Comparison of ENCODE assay signal across 17 cellular contexts in genomic region chr17:57597101-57597500, GRCh38.
DNase-seq lines count a peak whose midpoint lies in the region; ATAC-seq and TF ChIP-seq lines count a peak whose summit lies in the region.
"Had no signal": no experiment of that assay in that cellular context is flagged by ENCODE, and none has a peak within 500 bp of the region (broad histone marks: within the 10 kb centered on the region; RNA-seq: fewer than 3 reads in every experiment).

No MANE protein-coding gene starts in this region.

- H3K4me1 Mint-ChIP-seq in activated CD4-positive, alpha-beta T cell treated with anti-CD3 and anti-CD28 coated beads, Interleukin-2, amount 10 ng/mL, durations not matched to agents 24 days and 14 days, result peaks cover 43% of the 10 kb centered on the region
- H3K4me1 Mint-ChIP-seq in CD4-positive, CD25-positive, alpha-beta regulatory T cell, result peaks cover 26 to 55% (median 50%) of the 10 kb centered on the region in 4 donors
- peaks cover 41 to 58% (median 51%) of the 10 kb centered on the region in 7 donors for H3K4me1 Mint-ChIP-seq in naive thymus-derived CD4-positive, alpha-beta T cell

- CTCF ChIA-PET in RWPE1 (lab: Yijun Ruan, JAX), result interaction anchor here (0.6 to 1.4 kb wide), 12 partner anchors 8 to 354 kb away, joined by 3 to 8 read pairs (median 4); no protein-coding TSS in a partner anchor
- CTCF ChIA-PET in naive thymus-derived CD4-positive, alpha-beta T cell (lab: Charles Lee), result interaction anchor here (0.6 to 5.4 kb wide), 9 partner anchors 10 to 150 kb away, joined by 3 to 63 read pairs (median 4); partner anchors contain the start of gene CCDC182

- H3K4me3 Mint-ChIP-seq in activated CD4-positive, alpha-beta T cell treated with anti-CD3 and anti-CD28 coated beads, Interleukin-2, amount 10 ng/mL, durations not matched to agents 24 days and 14 days, result no peak overlapping the region
- peak overlapping the region in 1 of 4 donors; percentile 27 for H3K4me3 Mint-ChIP-seq in CD4-positive, CD25-positive, alpha-beta regulatory T cell
- H3K4me3 Mint-ChIP-seq in naive thymus-derived CD4-positive, alpha-beta T cell, result no peak overlapping the region
- H3K4me3 Mint-ChIP-seq: T-helper 1 cell treated with Interleukin-12 subunit alpha and Interleukin-12 subunit beta and Interleukin-4 antibody, amounts not matched to agents 30 μg/mL and 1 μg/mL, for 36 hours had no signal

- no peak for DNase-seq in activated CD4-positive, alpha-beta T cell treated with anti-CD3 and anti-CD28 coated beads, Interleukin-2, amount 10 ng/mL, durations not matched to agents 24 days and 14 days
- DNase-seq in activated CD4-positive, alpha-beta T cell treated with anti-CD3 and anti-CD28 coated beads, Interleukin-2, amount 50 U/mL, for 4 hours, result no peak
- no peak for DNase-seq in CD4-positive, CD25-positive, alpha-beta regulatory T cell
- DNase-seq in RWPE1 (ENCODE audit: low spot score) (no peak), NK-92 (lab: John Stamatoyannopoulos, UW; ENCODE audit: unreplicated experiment) (no peak), H7 (no peak), hippocampal formation (lab: John Stamatoyannopoulos, UW) (no peak)
- DNase-seq in naive thymus-derived CD4-positive, alpha-beta T cell, result no peak
- DNase-seq: central memory CD4-positive, alpha-beta T cell; cortex of kidney; stimulated activated CD4-positive, alpha-beta T cell treated with anti-CD3 and anti-CD28 coated beads, Interleukin-1b, Interleukin-23, amount 100 ng/mL, for 48 hours had no signal

- intact Hi-C loops in activated CD4-positive, alpha-beta T cell treated with anti-CD3 and anti-CD28 coated beads, Interleukin-2, amount 10 ng/mL, durations not matched to agents 24 days and 14 days (cut with micrococcal nuclease), result no loop called here
- intact Hi-C loops in naive thymus-derived CD4-positive, alpha-beta T cell (cut with micrococcal nuclease), result loop anchor here in 1 of 2 donors (5.0 kb wide), 1 partner anchor 150 kb away; the partner anchor contains the start of gene CCDC182

- no peak for TF ChIP-seq CTCF in RWPE1 (conservative IDR thresholded peaks at IDR 0.05; ENCODE audit: low read depth)

- POLR2A ChIA-PET in RWPE1 (lab: Yijun Ruan, JAX; ENCODE audit: low non-redundant PET), result no interaction called here
- POLR2A ChIA-PET in naive thymus-derived CD4-positive, alpha-beta T cell (lab: Charles Lee), result no interaction called here

- no peak overlapping the region for H3K27ac ChIP-seq in CD4-positive, CD25-positive, alpha-beta regulatory T cell (ENCODE audit: insufficient read depth, low read length, poor library complexity, severe bottlenecking)
- H3K27ac ChIP-seq in RWPE1, result peak overlapping the region; percentile 49; the same call in 1 of the 2 replicates
- H3K27ac ChIP-seq in naive thymus-derived CD4-positive, alpha-beta T cell (ENCODE audit: low read depth, low read length), result no peak overlapping the region
- H3K27ac ChIP-seq: epithelial cell of prostate, SK-N-MC, uterus had no signal

- H3K4me3 ChIP-seq in CD4-positive, CD25-positive, alpha-beta regulatory T cell (ENCODE audit: low read depth, low read length), result no peak overlapping the region
- H3K4me3 ChIP-seq in naive thymus-derived CD4-positive, alpha-beta T cell (ENCODE audit: low read length), result no peak overlapping the region
- no peak overlapping the region for H3K4me3 ChIP-seq in H7 (ENCODE audit: insufficient read depth, low read depth, low read length)
- H3K4me3 ChIP-seq: SK-N-MC, stomach, uterus had no signal

- peaks cover 44% of the 10 kb centered on the region for H3K4me1 ChIP-seq in CD4-positive, CD25-positive, alpha-beta regulatory T cell (ENCODE audit: control insufficient read depth, insufficient read depth, low read length, poor library complexity, severe bottlenecking)
- H3K4me1 ChIP-seq in naive thymus-derived CD4-positive, alpha-beta T cell (ENCODE audit: control insufficient read depth in 2 of 2, insufficient read depth in 2 of 2, low read length in 2 of 2), result peaks cover 41 to 47% of the 10 kb centered on the region in 2 donors
- H3K4me1 ChIP-seq: uterus had no signal

- no peaks in the 10 kb centered on the region for H3K27me3 Mint-ChIP-seq in activated CD4-positive, alpha-beta T cell treated with anti-CD3 and anti-CD28 coated beads, Interleukin-2, amount 10 ng/mL, durations not matched to agents 24 days and 14 days
- no peaks in the 10 kb centered on the region for H3K27me3 Mint-ChIP-seq in CD4-positive, CD25-positive, alpha-beta regulatory T cell
- no peaks in the 10 kb centered on the region for H3K27me3 Mint-ChIP-seq in naive thymus-derived CD4-positive, alpha-beta T cell

- peaks cover 30% of the 10 kb centered on the region for H3K36me3 Mint-ChIP-seq in activated CD4-positive, alpha-beta T cell treated with anti-CD3 and anti-CD28 coated beads, Interleukin-2, amount 10 ng/mL, durations not matched to agents 24 days and 14 days (ENCODE audit: low read depth)
- H3K36me3 Mint-ChIP-seq in CD4-positive, CD25-positive, alpha-beta regulatory T cell, result peaks cover 25% of the 10 kb centered on the region
- H3K36me3 Mint-ChIP-seq in naive thymus-derived CD4-positive, alpha-beta T cell, result peaks cover 0 to 35% (median 25%) of the 10 kb centered on the region in 5 donors

- H3K36me3 ChIP-seq in CD4-positive, CD25-positive, alpha-beta regulatory T cell (ENCODE audit: control insufficient read depth, insufficient read depth, low read length), result no peaks in the 10 kb centered on the region
- no peaks in the 10 kb centered on the region for H3K36me3 ChIP-seq in naive thymus-derived CD4-positive, alpha-beta T cell (ENCODE audit: control insufficient read depth in 2 of 3, insufficient read depth in 3 of 3, low read length in 3 of 3)
- no peaks in the 10 kb centered on the region for H3K36me3 ChIP-seq in H7 (replicated peaks; ENCODE audit: control insufficient read depth, insufficient read depth, low read length)
- H3K36me3 ChIP-seq: stomach, uterus had no signal

- no peak for ATAC-seq in CD4-positive, CD25-positive, alpha-beta regulatory T cell (ENCODE audit: low read depth in 2 of 2)
- no peak for ATAC-seq in naive thymus-derived CD4-positive, alpha-beta T cell
- ATAC-seq: activated naive CD4-positive, alpha-beta T cell treated with anti-CD3 and anti-CD28 coated beads, Interleukin-2, amount 50 U/mL, for 72 hours had no signal

- H3K27ac Mint-ChIP-seq in activated CD4-positive, alpha-beta T cell treated with anti-CD3 and anti-CD28 coated beads, Interleukin-2, amount 10 ng/mL, durations not matched to agents 24 days and 14 days, result peak overlapping the region; percentile 24
- peak overlapping the region in 2 of 3 donors; percentile 81 to 85 for H3K27ac Mint-ChIP-seq in CD4-positive, CD25-positive, alpha-beta regulatory T cell
- H3K27ac Mint-ChIP-seq in naive thymus-derived CD4-positive, alpha-beta T cell, result peak overlapping the region in 8 of 9 donors; percentile 36 to 82 (median 60)

- peaks cover 7% of the 10 kb centered on the region for H3K9me3 Mint-ChIP-seq in activated CD4-positive, alpha-beta T cell treated with anti-CD3 and anti-CD28 coated beads, Interleukin-2, amount 10 ng/mL, durations not matched to agents 24 days and 14 days
- peaks cover 0 to 11% (median 0%) of the 10 kb centered on the region in 7 donors for H3K9me3 Mint-ChIP-seq in CD4-positive, CD25-positive, alpha-beta regulatory T cell
- peaks cover 0 to 20% (median 5%) of the 10 kb centered on the region in 11 donors for H3K9me3 Mint-ChIP-seq in naive thymus-derived CD4-positive, alpha-beta T cell

- H3K9me3 ChIP-seq in CD4-positive, CD25-positive, alpha-beta regulatory T cell (ENCODE audit: control insufficient read depth in 2 of 2, low read length in 2 of 2), result peaks cover 6 to 9% of the 10 kb centered on the region in 2 experiments
- peaks cover 0 to 11% (median 4%) of the 10 kb centered on the region in 3 experiments for H3K9me3 ChIP-seq in naive thymus-derived CD4-positive, alpha-beta T cell (ENCODE audit: control insufficient read depth in 2 of 3, low read length in 3 of 3)
- H3K9me3 ChIP-seq: uterus had no signal

- no peaks in the 10 kb centered on the region for H3K27me3 ChIP-seq in CD4-positive, CD25-positive, alpha-beta regulatory T cell (ENCODE audit: control insufficient read depth, insufficient read depth, low read length)
- H3K27me3 ChIP-seq in naive thymus-derived CD4-positive, alpha-beta T cell (ENCODE audit: control insufficient read depth in 2 of 2, insufficient read depth in 2 of 2, low read length in 2 of 2), result no peaks in the 10 kb centered on the region
- no peaks in the 10 kb centered on the region for H3K27me3 ChIP-seq in H7 (ENCODE audit: control insufficient read depth, insufficient read depth, low read length)
- H3K27me3 ChIP-seq: stomach, uterus had no signal

Comparison
In these comparisons a context has a peak if more than half of its experiments do, and no peak if none do; other contexts are left out.
1. H3K27ac Mint-ChIP-seq: peak in every context shown above with its lines; median percentile 83 in CD4-positive, CD25-positive, alpha-beta regulatory T cell; 60 in naive thymus-derived CD4-positive, alpha-beta T cell; 24 in activated CD4-positive, alpha-beta T cell treated with anti-CD3 and anti-CD28 coated beads, Interleukin-2, amount 10 ng/mL, durations not matched to agents 24 days and 14 days.